8 cellular contexts compared by ENCODE assay signal in the genomic region with DNA sequence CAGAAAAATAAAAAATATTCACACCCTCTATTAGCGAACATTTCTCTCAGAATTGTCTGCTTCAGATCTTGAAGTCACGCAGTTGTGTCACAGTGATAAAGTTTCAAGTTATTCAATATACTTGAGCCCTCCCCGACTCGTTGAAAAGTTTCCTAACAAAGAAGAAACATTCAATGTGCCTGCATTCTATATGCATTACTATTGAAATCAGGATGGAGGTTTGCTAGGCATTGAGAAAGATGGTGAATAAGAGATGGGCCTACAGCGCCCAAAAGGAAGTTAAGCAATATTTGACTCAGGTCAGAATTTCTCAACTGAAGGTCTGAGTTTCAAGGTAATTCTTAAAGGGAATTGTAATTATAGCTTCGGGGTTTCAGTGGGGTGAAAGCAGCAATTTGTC. TPM values are rescaled to one million over a fixed set of nuclear protein-coding genes. Genes with fewer than 3 reads are reported as not detected.
DNase-seq lines count a peak whose midpoint lies in the region; ATAC-seq and TF ChIP-seq lines count a peak whose summit lies in the region.

No MANE protein-coding gene starts in this region.

- no peaks in the 10 kb centered on the region for H3K27me3 Mint-ChIP-seq in Calu3 (ENCODE audit: unreplicated experiment)

- no peak overlapping the region for H3K4me3 Mint-ChIP-seq in Calu3 (ENCODE audit: low read depth, unreplicated experiment)

- peak overlapping the region; percentile 17 for H3K27ac Mint-ChIP-seq in Calu3 (ENCODE audit: unreplicated experiment)

- no peak overlapping the region for H3K4me3 ChIP-seq in neuron (ENCODE audit: low read length)

- ATAC-seq in HG03342 (IDR thresholded peaks at IDR 0.05; ENCODE audit: unreplicated experiment): no peak

- peaks cover 15% of the 10 kb centered on the region for H3K4me1 Mint-ChIP-seq in Calu3 (ENCODE audit: low read depth, unreplicated experiment)

- H3K36me3 Mint-ChIP-seq in Calu3 (ENCODE audit: insufficient read depth, unreplicated experiment): no peaks in the 10 kb centered on the region

- no peaks in the 10 kb centered on the region for H3K27me3 ChIP-seq in neuron (ENCODE audit: insufficient read depth, low read length)

- H3K9me3 Mint-ChIP-seq in Calu3 (ENCODE audit: low read depth, unreplicated experiment): no peaks in the 10 kb centered on the region

- no peaks in the 10 kb centered on the region for H3K36me3 ChIP-seq in neuron (ENCODE audit: insufficient read depth, low read length)

- intact Hi-C loops in Calu3 (cut with micrococcal nuclease; ENCODE audit: unreplicated experiment): no loop called here

- BruUV-seq in Calu3 (replicated peaks; lab: Mats Ljungman, UMichigan): no TSS peak

- peaks cover 5% of the 10 kb centered on the region for H3K4me1 ChIP-seq in neuron (ENCODE audit: insufficient read depth, low read length)

- CTCF ChIA-PET in Calu3 (lab: Charles Lee): interaction anchor here (0.8 to 1.4 kb wide), 3 partner anchors 10 to 152 kb away, joined by 3 to 4 read pairs (median 3); no protein-coding TSS in a partner anchor

- no peak for TF ChIP-seq CTCF in Calu3 (IDR thresholded peaks at IDR 0.05; ENCODE audit: unreplicated experiment)

- no peaks in the 10 kb centered on the region for H3K9me3 ChIP-seq in neuron (ENCODE audit: low read length)

- no peak for DNase-seq in Calu3
- DNase-seq in NOMO-1 (lab: John Stamatoyannopoulos, UW; ENCODE audit: unreplicated experiment in 2 of 2): peak; percentile 91 to 95
- DNase-seq in dedifferentiated amniotic fluid mesenchymal stem cell (ENCODE audit: extremely low spot score): peak; percentile 30
- DNase-seq in NCI-H510A treated with DMSO at 0.1 percent for 48 hours (lab: John Stamatoyannopoulos, UW): no peak
- no peak for DNase-seq in ecto neural progenitor cell (ENCODE audit: low spot score)
- DNase-seq in stimulated activated CD4-positive, alpha-beta T cell treated with anti-CD3 and anti-CD28 coated beads, Interleukin-4, amount 100 ng/mL, for 24 hours: no peak

- peak overlapping the region; percentile 72 for H2AFZ ChIP-seq in neuron (ENCODE audit: low read depth, low read length)

RNA-seq across cellular contexts. Expression of a gene that starts 6.1 kb away (rescaled TPM):
- total RNA-seq in Calu3 (2022): 1.7 and 2.1 TPM in 2 replicates

RNA-seq across cellular contexts. Expression of a gene that starts 29.9 kb away (rescaled TPM):
- 41.4 and 42.4 TPM in 2 replicates for total RNA-seq in Calu3 (2022)

Comparison
In these comparisons a context has a peak if more than half of its experiments do, and no peak if none do; other contexts are left out.
1. DNase-seq: peak in NOMO-1 (2 of 2) and dedifferentiated amniotic fluid mesenchymal stem cell (single experiment); none in Calu3 (single experiment), NCI-H510A treated with DMSO at 0.1 percent for 48 hours (single experiment), ecto neural progenitor cell (single experiment) and stimulated activated CD4-positive, alpha-beta T cell treated with anti-CD3 and anti-CD28 coated beads, Interleukin-4, amount 100 ng/mL, for 24 hours (single experiment).